ENCODE assay signal across 1 cellular context in the genomic region with DNA sequence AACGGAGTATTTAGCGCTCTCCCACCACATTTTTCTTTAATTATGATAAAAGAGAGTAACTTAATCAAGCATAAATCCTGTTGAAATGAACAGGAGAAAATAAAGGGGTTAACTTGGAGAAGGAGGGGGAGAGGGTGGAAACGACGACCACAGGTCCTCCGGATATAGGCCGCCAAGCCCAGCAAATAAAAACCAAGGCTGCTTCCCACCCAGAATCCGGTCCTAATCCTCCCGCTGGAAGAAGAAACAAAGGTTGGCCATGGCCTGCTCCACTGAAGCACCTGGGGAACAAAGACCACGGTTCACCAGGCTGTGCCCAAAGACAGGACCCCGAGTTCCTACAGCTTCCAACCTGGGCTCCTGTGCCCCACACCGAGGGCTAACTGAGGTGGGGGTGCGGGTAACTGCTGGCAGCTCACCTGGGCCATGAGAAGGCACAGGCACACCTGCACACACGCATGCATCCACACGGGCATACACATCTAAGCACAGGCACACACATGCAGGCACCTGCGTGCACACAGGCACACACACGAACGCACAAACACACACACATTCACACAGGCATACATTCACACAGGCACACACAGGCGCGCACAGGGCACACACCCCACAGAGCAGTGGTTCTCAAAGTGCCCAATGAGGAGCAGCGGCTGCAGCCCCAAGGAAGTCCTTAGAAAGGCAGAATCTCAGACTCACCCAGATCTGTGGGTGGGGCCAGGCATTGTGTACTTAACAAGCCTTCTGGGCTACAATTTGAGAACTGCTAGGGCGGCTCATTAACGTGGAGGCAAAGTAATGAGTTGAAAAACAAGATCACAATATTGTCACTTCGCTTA.
TF ChIP-seq lines count a peak whose summit lies in the region.

No MANE protein-coding gene starts in this region.

TF ChIP-seq in SK-N-SH, 30 proteins besides CTCF, POLR2A, EP300 and RAD21:
- TF ChIP-seq, protein P1, sequence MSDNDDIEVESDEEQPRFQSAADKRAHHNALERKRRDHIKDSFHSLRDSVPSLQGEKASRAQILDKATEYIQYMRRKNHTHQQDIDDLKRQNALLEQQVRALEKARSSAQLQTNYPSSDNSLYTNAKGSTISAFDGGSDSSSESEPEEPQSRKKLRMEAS (IDR thresholded peaks at IDR 0.05; ENCODE audit: low read depth) = no peak
- peak; percentile 9; the same call in 1 of the 2 replicates for TF ChIP-seq RCOR1 (IDR thresholded peaks at IDR 0.05; ENCODE audit: low read length)
